ENCODE assay signal across 8 cellular contexts in the genomic region with DNA sequence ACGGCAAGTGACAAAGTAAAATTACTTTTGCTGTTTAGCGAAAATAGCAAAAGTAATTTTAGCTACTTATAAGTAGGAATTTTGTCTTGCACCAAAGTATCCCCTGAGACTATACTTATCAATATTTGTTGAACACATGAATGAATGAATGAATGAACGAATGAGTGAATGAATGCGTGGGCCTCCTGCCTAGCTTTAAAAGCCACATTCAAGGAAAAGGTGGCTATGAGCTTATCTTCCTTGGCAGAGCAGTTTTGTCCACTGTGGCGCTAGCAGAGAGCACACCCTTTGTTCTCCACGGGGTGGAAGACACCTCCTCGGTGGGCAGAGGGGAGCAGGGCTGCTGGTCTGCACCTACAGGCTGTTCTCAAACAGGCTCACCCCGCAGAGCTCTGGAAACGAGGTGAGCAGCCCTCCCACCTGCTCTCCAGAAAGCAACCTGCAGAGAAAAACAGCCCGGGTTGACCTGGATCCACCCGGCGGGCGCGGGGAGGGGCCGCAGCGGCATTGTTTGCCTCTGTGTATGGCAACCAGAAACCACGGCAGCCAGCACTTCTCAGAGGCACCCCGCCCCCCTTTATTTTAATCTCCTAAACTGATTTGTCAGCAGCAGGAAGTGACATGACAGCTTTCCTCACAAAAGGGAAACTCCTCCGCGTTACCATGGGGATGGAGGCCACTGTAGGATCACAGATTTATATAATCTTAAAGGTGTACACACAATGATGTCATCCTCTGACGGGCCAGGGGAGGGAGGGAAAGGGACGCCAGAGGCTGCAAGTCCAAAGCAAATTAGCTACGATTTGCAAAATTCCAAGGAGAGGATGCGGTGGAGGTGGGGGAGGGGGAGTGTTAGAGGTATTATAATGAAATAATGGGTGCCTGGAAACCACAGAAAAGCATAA. TPM values are rescaled to one million over a fixed set of nuclear protein-coding genes. Genes with fewer than 3 reads are reported as not detected.
DNase-seq lines count a peak whose midpoint lies in the region; ATAC-seq and TF ChIP-seq lines count a peak whose summit lies in the region.

No MANE protein-coding gene starts in this region.

- H3K36me3 Mint-ChIP-seq in WTC11, result peaks cover 13% of the 10 kb centered on the region

- CTCF ChIA-PET in WTC11 (lab: Charles Lee), result interaction anchor here (0.6 to 1.7 kb wide), 6 partner anchors 48 to 661 kb away, joined by 3 to 10 read pairs (median 6); no protein-coding TSS in a partner anchor

- H3K27me3 Mint-ChIP-seq in WTC11 (ENCODE audit: low read depth), result peaks cover 8% of the 10 kb centered on the region

- TF ChIP-seq CTCF in WTC11 (IDR thresholded peaks at IDR 0.05), result no peak
- no peak for TF ChIP-seq CTCF in cardiac fibroblast (IDR thresholded peaks at IDR 0.05; ENCODE audit: low read depth, low read length)

- DNase-seq in AG08396 (ENCODE audit: low spot score) (peak; percentile 93), NCI-H2227 treated with DMSO at 0.1 percent for 48 hours (lab: John Stamatoyannopoulos, UW) (peak; percentile 95), WTC11 (ENCODE audit: low spot score) (peak; percentile 92), cardiac fibroblast (ENCODE audit: low read depth in 2 of 2) (peak; percentile 100), inferior parietal cortex (ENCODE audit: extremely low spot score) (peak; percentile 95), smooth muscle cell of the brain vasculature (ENCODE audit: low read depth, low spot score) (peak; percentile 97)

- POLR2A ChIA-PET in WTC11 (lab: Charles Lee), result interaction anchor here (0.7 to 1.2 kb wide), 4 partner anchors 12 to 550 kb away, joined by 3 read pairs; partner anchors contain the start of gene RPL26L1

- peak overlapping the region; percentile 11 to 32 for H3K4me3 ChIP-seq in cardiac fibroblast (replicated peaks in 1 of 2; ENCODE audit: low read depth in 2 of 2, low read length in 2 of 2)

- peak overlapping the region; percentile 98 for H3K27ac Mint-ChIP-seq in WTC11

- no peaks in the 10 kb centered on the region for H3K9me3 Mint-ChIP-seq in WTC11

- peak; percentile 91 for ATAC-seq in GM18909 (IDR thresholded peaks at IDR 0.05; ENCODE audit: poor library complexity, unreplicated experiment)
- ATAC-seq in HG03175 (IDR thresholded peaks at IDR 0.05; ENCODE audit: unreplicated experiment), result peak; percentile 89
- ATAC-seq in WTC11, result peak; percentile 90

- H3K4me3 Mint-ChIP-seq in WTC11, result peak overlapping the region; percentile 79

- peaks cover 30% of the 10 kb centered on the region for H3K4me1 Mint-ChIP-seq in WTC11

TF ChIP-seq in WTC11, 78 proteins besides CTCF, POLR2A, EP300 and RAD21 (continues in another document):
- TF ChIP-seq ZNF425 (CRISPR knock-in tag; conservative IDR thresholded peaks at IDR 0.05) (no peak), TP53 (CRISPR knock-in tag; IDR thresholded peaks at IDR 0.05) (no peak), ZNF671 (CRISPR knock-in tag; IDR thresholded peaks at IDR 0.05) (no peak), SMAD4 (CRISPR knock-in tag; IDR thresholded peaks at IDR 0.05) (no peak), HMGA2 (CRISPR knock-in tag; IDR thresholded peaks at IDR 0.05) (no peak), TCF7 (CRISPR knock-in tag; IDR thresholded peaks at IDR 0.05; ENCODE audit: low read depth) (no peak), OVOL2 (CRISPR knock-in tag; IDR thresholded peaks at IDR 0.05; ENCODE audit: borderline replicate concordance) (no peak), ZSCAN18 (CRISPR knock-in tag; IDR thresholded peaks at IDR 0.05) (no peak), SP1 (CRISPR knock-in tag; conservative IDR thresholded peaks at IDR 0.05) (peak; percentile 53; the same call in 1 of the 2 replicates), PRRX2 (CRISPR knock-in tag; IDR thresholded peaks at IDR 0.05) (no peak), AFF4 (CRISPR knock-in tag; IDR thresholded peaks at IDR 0.05; ENCODE audit: borderline replicate concordance) (no peak), FOXK1 (CRISPR knock-in tag; IDR thresholded peaks at IDR 0.05) (peak; percentile 56; the same call in 1 of the 2 replicates), TEAD4 (CRISPR knock-in tag; IDR thresholded peaks at IDR 0.05) (no peak), CREM (CRISPR knock-in tag; IDR thresholded peaks at IDR 0.05) (peak; percentile 50; the same call in 1 of the 2 replicates), ZNF263 (CRISPR knock-in tag; IDR thresholded peaks at IDR 0.05; ENCODE audit: low read depth) (no peak), GRHL2 (CRISPR knock-in tag; IDR thresholded peaks at IDR 0.05; ENCODE audit: insufficient replicate concordance, severe bottlenecking) (no peak), ZNF423 (CRISPR knock-in tag; IDR thresholded peaks at IDR 0.05) (peak; percentile 27; the same call in 1 of the 2 replicates), KAT7 (CRISPR knock-in tag; IDR thresholded peaks at IDR 0.05; ENCODE audit: borderline replicate concordance) (no peak), ZNF121 (CRISPR knock-in tag; IDR thresholded peaks at IDR 0.05) (no peak)
- TF ChIP-seq, protein P1, sequence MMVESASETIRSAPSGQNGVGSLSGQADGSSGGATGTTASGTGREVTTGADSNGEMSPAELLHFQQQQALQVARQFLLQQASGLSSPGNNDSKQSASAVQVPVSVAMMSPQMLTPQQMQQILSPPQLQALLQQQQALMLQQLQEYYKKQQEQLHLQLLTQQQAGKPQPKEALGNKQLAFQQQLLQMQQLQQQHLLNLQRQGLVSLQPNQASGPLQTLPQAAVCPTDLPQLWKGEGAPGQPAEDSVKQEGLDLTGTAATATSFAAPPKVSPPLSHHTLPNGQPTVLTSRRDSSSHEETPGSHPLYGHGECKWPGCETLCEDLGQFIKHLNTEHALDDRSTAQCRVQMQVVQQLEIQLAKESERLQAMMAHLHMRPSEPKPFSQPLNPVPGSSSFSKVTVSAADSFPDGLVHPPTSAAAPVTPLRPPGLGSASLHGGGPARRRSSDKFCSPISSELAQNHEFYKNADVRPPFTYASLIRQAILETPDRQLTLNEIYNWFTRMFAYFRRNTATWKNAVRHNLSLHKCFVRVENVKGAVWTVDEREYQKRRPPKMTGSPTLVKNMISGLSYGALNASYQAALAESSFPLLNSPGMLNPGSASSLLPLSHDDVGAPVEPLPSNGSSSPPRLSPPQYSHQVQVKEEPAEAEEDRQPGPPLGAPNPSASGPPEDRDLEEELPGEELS (CRISPR knock-in tag; IDR thresholded peaks at IDR 0.05), result no peak

RNA-seq across cellular contexts. Expression of gene DUSP1, which starts 5.9 kb away (rescaled TPM):
- 9.5 to 12.4 TPM (median 11.0 TPM) in 3 replicates for total RNA-seq in WTC11 (2021)

Comparison
In these comparisons a context has a peak if more than half of its experiments do, and no peak if none do; other contexts are left out.
1. Peak in every context shown above with its lines: DNase-seq, ATAC-seq and H3K4me3 ChIP-seq.